11 cellular contexts compared by ENCODE assay signal in the genomic region with DNA sequence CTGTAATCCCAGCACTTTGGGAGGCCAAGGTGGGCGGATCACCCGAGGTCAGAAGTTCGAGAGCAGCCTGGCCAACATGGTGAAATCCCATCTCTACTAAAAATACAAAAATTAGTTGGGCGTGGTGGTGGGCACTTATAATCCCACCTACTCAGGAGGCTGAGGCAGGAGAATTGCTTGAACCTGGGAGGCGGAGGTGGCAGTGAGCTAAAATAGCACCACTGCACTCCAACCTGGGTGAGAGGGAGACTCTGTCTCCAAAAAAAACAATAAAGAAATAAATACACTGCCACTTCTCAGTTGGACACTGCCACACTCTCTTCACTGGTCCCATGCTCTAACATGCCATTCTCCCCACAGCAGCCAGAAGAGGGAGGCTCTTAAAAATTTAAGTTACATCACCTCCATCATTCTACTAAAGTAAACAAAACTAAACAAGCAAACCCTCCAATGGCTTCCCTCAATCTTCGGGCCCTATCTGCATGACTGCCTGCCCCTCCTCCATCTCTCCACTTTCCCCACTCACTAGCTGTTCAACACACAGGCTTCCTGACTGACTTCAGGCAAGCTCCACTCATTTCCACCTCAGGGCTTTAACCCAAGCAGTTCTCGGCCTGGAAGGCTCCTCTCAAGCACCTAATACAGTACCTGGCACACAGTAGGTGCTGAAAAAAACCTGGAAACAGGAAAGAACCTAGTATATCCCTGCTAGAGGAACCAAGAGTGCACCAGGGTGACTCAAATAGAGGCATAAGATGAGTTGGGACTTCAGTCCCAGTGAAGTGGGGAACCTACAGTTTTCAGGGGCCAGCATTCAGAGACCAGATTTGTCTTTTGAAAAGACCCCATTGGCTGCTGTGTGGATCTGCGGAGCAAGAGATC. TPM values are rescaled to one million over a fixed set of nuclear protein-coding genes. Genes with fewer than 3 reads are reported as not detected.
A peak's percentile ranks its signal among the peaks of the same experiment; 100 is the strongest.
DNase-seq lines count a peak whose midpoint lies in the region; FAIRE-seq and TF ChIP-seq lines count a peak whose summit lies in the region.
"Had no signal": no experiment of that assay in that cellular context is flagged by ENCODE, and none has a peak within 500 bp of the region (broad histone marks: within the 10 kb centered on the region; RNA-seq: fewer than 3 reads in every experiment).

No MANE protein-coding gene starts in this region.

- H3K9me2 ChIP-seq in MM.1S (replicated peaks; ENCODE audit: insufficient read depth, low read length): no peaks in the 10 kb centered on the region

- H3K9me1 ChIP-seq in keratinocyte (ENCODE audit: control insufficient read depth, extremely low read depth, insufficient read depth, low read length): no peaks in the 10 kb centered on the region

- no peaks in the 10 kb centered on the region for H3K9me3 ChIP-seq in keratinocyte (ENCODE audit: control insufficient read depth, low read depth, low read length)
- H3K9me3 ChIP-seq in MM.1S (replicated peaks; ENCODE audit: insufficient read depth, low read length): no peaks in the 10 kb centered on the region
- H3K9me3 ChIP-seq: adrenal gland had no signal

- dilution Hi-C loops in keratinocyte (cut with MboI; ENCODE audit: extremely low pct_ligation_motif_present, low sequenced_read_pairs): no loop called here

- DNase-seq in DMS153 (lab: John Stamatoyannopoulos, UW) (peak; percentile 25), RWPE1 (ENCODE audit: low spot score) (no peak), keratinocyte (ENCODE audit: low read depth, low spot score) (no peak), MM.1S (no peak), NCI-H146 treated with DMSO at 0.1 percent for 48 hours (lab: John Stamatoyannopoulos, UW; ENCODE audit: unreplicated experiment) (no peak), NCI-H1930 (lab: John Stamatoyannopoulos, UW) (no peak)
- no peak for DNase-seq in activated CD8-positive, alpha-beta memory T cell treated with anti-CD3 and anti-CD28 coated beads, Interleukin-2, amount 50 U/mL, for 4 hours
- DNase-seq: effector CD8-positive, alpha-beta T cell; NCI-H524 treated with DMSO at 0.1 percent for 48 hours had no signal

- FAIRE-seq in keratinocyte (lab: Jason Lieb, UNC): no peak

- H3K27me3 ChIP-seq in KMS-11 (ENCODE audit: insufficient read depth, low read depth) (no peaks in the 10 kb centered on the region), keratinocyte (ENCODE audit: control insufficient read depth, extremely low read depth, insufficient read depth, low read length) (no peaks in the 10 kb centered on the region), MM.1S (replicated peaks; ENCODE audit: insufficient read depth, low read length) (no peaks in the 10 kb centered on the region)
- H3K27me3 ChIP-seq: adrenal gland had no signal

- H3K27ac ChIP-seq in KMS-11: no peak overlapping the region
- H3K27ac ChIP-seq in RWPE1: peak overlapping the region; percentile 59
- H3K27ac ChIP-seq in keratinocyte (ENCODE audit: control insufficient read depth, insufficient read depth, low read length): no peak overlapping the region
- no peak overlapping the region for H3K27ac ChIP-seq in MM.1S (ENCODE audit: low read length)
- H3K27ac ChIP-seq: adrenal gland had no signal

- no peaks in the 10 kb centered on the region for H4K20me1 ChIP-seq in KMS-11 (ENCODE audit: insufficient read depth)
- H4K20me1 ChIP-seq in keratinocyte (ENCODE audit: control insufficient read depth, extremely low read depth, insufficient read depth, low read length): peaks cover 35% of the 10 kb centered on the region
- no peaks in the 10 kb centered on the region for H4K20me1 ChIP-seq in MM.1S (ENCODE audit: insufficient read depth, low read length)

- H3K4me3 ChIP-seq in KMS-11 (IDR thresholded peaks at IDR 0.05; ENCODE audit: insufficient read depth, low read depth, low read length) (no peak overlapping the region), keratinocyte (ENCODE audit: control insufficient read depth in 2 of 3, extremely low read depth in 1 of 3, insufficient read depth in 2 of 3, low read depth in 1 of 3, low read length in 3 of 3) (no peak overlapping the region), MM.1S (ENCODE audit: low read length) (no peak overlapping the region)
- H3K4me3 ChIP-seq: adrenal gland had no signal

- H3K79me2 ChIP-seq in KMS-11 (ENCODE audit: insufficient read depth, low read depth) (peaks cover 64% of the 10 kb centered on the region), keratinocyte (ENCODE audit: control insufficient read depth, insufficient read depth, low read length) (peaks cover 72% of the 10 kb centered on the region), MM.1S (ENCODE audit: low read length) (peaks cover 70% of the 10 kb centered on the region)

- CTCF ChIA-PET in RWPE1 (lab: Yijun Ruan, JAX): interaction anchor here (0.7 to 1.9 kb wide), 2 partner anchors 8 to 223 kb away, joined by 3 to 5 read pairs; no protein-coding TSS in a partner anchor

- TF ChIP-seq CTCF in KMS-11 (conservative IDR thresholded peaks at IDR 0.05; ENCODE audit: low read depth, low read length) (no peak), RWPE1 (conservative IDR thresholded peaks at IDR 0.05; ENCODE audit: low read depth) (no peak), keratinocyte (optimal IDR thresholded peaks at IDR 0.05 in 1 of 3, IDR thresholded peaks at IDR 0.05 in 1 of 3, conservative IDR thresholded peaks at IDR 0.05 in 1 of 3; ENCODE audit: extremely low read depth in 1 of 3, insufficient read depth in 2 of 3, low read length in 3 of 3) (no peak), MM.1S (IDR thresholded peaks at IDR 0.05; ENCODE audit: low read length) (no peak)

- POLR2A ChIA-PET in RWPE1 (lab: Yijun Ruan, JAX; ENCODE audit: low non-redundant PET): no interaction called here

- no peak overlapping the region for H3K9ac ChIP-seq in KMS-11
- H3K9ac ChIP-seq in keratinocyte (ENCODE audit: control insufficient read depth, extremely low read depth, insufficient read depth, low read length): no peak overlapping the region
- H3K9ac ChIP-seq in MM.1S (ENCODE audit: low read length): no peak overlapping the region

- H3F3A ChIP-seq in MM.1S (ENCODE audit: insufficient read depth, low read length): no peaks in the 10 kb centered on the region

- peaks cover 27% of the 10 kb centered on the region for H3K4me1 ChIP-seq in KMS-11 (ENCODE audit: low read depth, poor library complexity, severe bottlenecking)
- H3K4me1 ChIP-seq in keratinocyte (ENCODE audit: control insufficient read depth, extremely low read depth, insufficient read depth, low read length): peaks cover 24% of the 10 kb centered on the region
- H3K4me1 ChIP-seq in MM.1S (ENCODE audit: low read length): peaks cover 16% of the 10 kb centered on the region

- H3K36me3 ChIP-seq in KMS-11 (ENCODE audit: insufficient read depth): peaks cover 3% of the 10 kb centered on the region; the same call in 1 of the 2 replicates
- H3K36me3 ChIP-seq in keratinocyte (ENCODE audit: control insufficient read depth in 2 of 2, extremely low read depth in 1 of 2, insufficient read depth in 2 of 2, low read length in 2 of 2): peaks cover 15 to 31% of the 10 kb centered on the region in 2 experiments
- H3K36me3 ChIP-seq in MM.1S (replicated peaks; ENCODE audit: insufficient read depth, low read length): no peaks in the 10 kb centered on the region
- H3K36me3 ChIP-seq: adrenal gland had no signal

- H3K4me2 ChIP-seq in KMS-11: peak overlapping the region; percentile 84; the same call in 1 of the 2 replicates
- peak overlapping the region; percentile 31 for H3K4me2 ChIP-seq in keratinocyte (ENCODE audit: control insufficient read depth, extremely low read depth, insufficient read depth, low read depth, low read length)
- no peak overlapping the region for H3K4me2 ChIP-seq in MM.1S (ENCODE audit: low read depth, low read length)

- no peak overlapping the region for H2AFZ ChIP-seq in KMS-11 (ENCODE audit: low read depth)
- H2AFZ ChIP-seq in keratinocyte (ENCODE audit: control insufficient read depth, low read length): no peak overlapping the region
- H2AFZ ChIP-seq in MM.1S (ENCODE audit: low read length): no peak overlapping the region

RNA-seq across cellular contexts. Expression of gene AHCY, which starts 3.0 kb away (rescaled TPM):
- polyA plus RNA-seq in keratinocyte: 320 to 367 TPM (median 348 TPM) in 3 replicates
- 90.5 TPM for polyA plus RNA-seq in keratinocyte (2011; ENCODE audit: low read depth)
- 297 and 432 TPM in 2 replicates for polyA plus RNA-seq in keratinocyte (2011; cell fraction: cytosol; rRNA removed)
- 222 and 232 TPM in 2 replicates for polyA plus RNA-seq in keratinocyte (2011; cell fraction: nucleus; rRNA removed)
- 128 and 274 TPM in 2 replicates for polyA plus RNA-seq in keratinocyte (2012; ENCODE audit: low replicate concordance)
- polyA minus RNA-seq in keratinocyte: 628 to 681 TPM (median 664 TPM) in 3 replicates
- polyA minus RNA-seq in keratinocyte (2011; cell fraction: cytosol; rRNA and poly(A)+ RNA removed): 518 TPM
- polyA minus RNA-seq in keratinocyte (2011; cell fraction: nucleus; rRNA and poly(A)+ RNA removed): 182 and 188 TPM in 2 replicates

RNA-seq across cellular contexts. Expression of gene ASIP, which starts 58.9 kb away (rescaled TPM):
- not detected in 3 replicates for polyA plus RNA-seq in keratinocyte
- polyA plus RNA-seq in keratinocyte (2011; ENCODE audit: low read depth): not detected
- not detected in 2 replicates for polyA plus RNA-seq in keratinocyte (2011; cell fraction: cytosol; rRNA removed)
- polyA plus RNA-seq in keratinocyte (2011; cell fraction: nucleus; rRNA removed): not detected in 2 replicates
- polyA plus RNA-seq in keratinocyte (2012; ENCODE audit: low replicate concordance): not detected in 2 replicates
- polyA minus RNA-seq in keratinocyte: not detected in 3 replicates
- polyA minus RNA-seq in keratinocyte (2011; cell fraction: cytosol; rRNA and poly(A)+ RNA removed): not detected
- not detected in 2 replicates for polyA minus RNA-seq in keratinocyte (2011; cell fraction: nucleus; rRNA and poly(A)+ RNA removed)
